26 cellular contexts compared by ENCODE assay signal in the genomic region with DNA sequence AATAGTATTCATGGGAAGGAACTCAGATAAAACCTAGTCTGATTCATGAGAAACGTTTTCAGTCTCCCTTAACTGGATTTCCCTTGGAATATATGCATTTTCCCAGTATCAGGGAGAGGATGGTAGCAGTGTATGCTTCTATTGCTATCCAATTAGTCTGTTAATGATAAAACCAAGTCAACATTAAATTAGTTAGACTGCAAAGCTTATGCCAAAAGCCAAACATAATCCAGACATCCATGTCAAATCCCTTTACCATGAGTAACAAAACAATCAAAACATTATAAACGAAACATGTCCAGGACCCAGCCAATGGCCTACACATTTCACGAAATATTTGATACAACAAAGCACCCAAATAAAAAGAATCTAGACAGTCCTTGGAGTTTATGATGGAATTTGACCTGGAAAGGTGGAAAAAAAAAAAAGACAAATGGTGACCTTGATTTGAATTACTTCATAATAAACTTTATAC. TPM values are rescaled to one million over a fixed set of nuclear protein-coding genes. Genes with fewer than 3 reads are reported as not detected.
"Had no signal": no experiment of that assay in that cellular context is flagged by ENCODE, and none has a peak within 500 bp of the region (broad histone marks: within the 10 kb centered on the region; RNA-seq: fewer than 3 reads in every experiment).

No MANE protein-coding gene starts in this region.

- DNase-seq: effector CD8-positive, alpha-beta T cell; endodermal cell; heart left ventricle; kidney; left lung; mesenchymal stem cell; midbrain; naive thymus-derived CD8-positive, alpha-beta T cell; nephron progenitor cell; nucleus accumbens; stimulated activated CD4-positive, alpha-beta T cell treated with anti-CD3 and anti-CD28 coated beads, Interleukin-2, amount 100 ng/mL, for 24 hours; stimulated activated CD4-positive, alpha-beta T cell treated with anti-CD3 and anti-CD28 coated beads, Interleukin-4, amount 100 ng/mL, for 24 hours; stimulated activated naive CD4-positive, alpha-beta T cell treated with Interleukin-2 at 50 U/mL for 16 hours; stomach; thyroid gland had no signal

- H3K4me3 ChIP-seq: gastroesophageal sphincter, heart left ventricle, hepatocyte, left lung, prostate gland, right atrium auricular region, smooth muscle cell, stomach, thyroid gland had no signal

- H3K27me3 ChIP-seq: foreskin keratinocyte, gastroesophageal sphincter, hepatocyte, left lung, right atrium auricular region, stomach, thyroid gland had no signal

- H3K4me2 ChIP-seq: hepatocyte, smooth muscle cell had no signal

- ATAC-seq: esophagus mucosa; foreskin keratinocyte; left lung; naive thymus-derived CD8-positive, alpha-beta T cell; stimulated activated effector memory CD8-positive, alpha-beta T cell treated with anti-CD3 and anti-CD28 coated beads, Interleukin-12 subunit alpha, Interleukin-12 subunit beta, amount 100 ng/mL, for 72 hours had no signal

- H3K27ac ChIP-seq: epithelial cell of prostate, foreskin keratinocyte, gastroesophageal sphincter, hepatocyte, left lung, prostate gland, stomach, thyroid gland had no signal

- FAIRE-seq: colon, kidney had no signal

- H2AFZ ChIP-seq: hepatocyte had no signal

- H3K4me1 ChIP-seq: foreskin keratinocyte, gastroesophageal sphincter, heart left ventricle, left lung, prostate gland, right atrium auricular region, stomach, thyroid gland had no signal

- H3K79me2 ChIP-seq: hepatocyte had no signal

- H3K27me3 Mint-ChIP-seq: naive thymus-derived CD8-positive, alpha-beta T cell; type B pancreatic cell had no signal

- H3K36me3 Mint-ChIP-seq: stimulated activated effector memory CD8-positive, alpha-beta T cell treated with anti-CD3 and anti-CD28 coated beads, Interleukin-12 subunit alpha, Interleukin-12 subunit beta, amount 100 ng/mL, for 72 hours had no signal

- H3K36me3 ChIP-seq: gastroesophageal sphincter, left lung, prostate gland, right atrium auricular region, stomach, thyroid gland had no signal

- H3K9me3 ChIP-seq: gastroesophageal sphincter, left lung, prostate gland, thyroid gland had no signal

- H3K27ac Mint-ChIP-seq: endodermal cell; naive thymus-derived CD8-positive, alpha-beta T cell; stimulated activated effector memory CD8-positive, alpha-beta T cell treated with anti-CD3 and anti-CD28 coated beads, Interleukin-12 subunit alpha, Interleukin-12 subunit beta, amount 100 ng/mL, for 72 hours; type B pancreatic cell had no signal

- H3K4me1 Mint-ChIP-seq: endodermal cell; naive thymus-derived CD8-positive, alpha-beta T cell; stimulated activated effector memory CD8-positive, alpha-beta T cell treated with anti-CD3 and anti-CD28 coated beads, Interleukin-12 subunit alpha, Interleukin-12 subunit beta, amount 100 ng/mL, for 72 hours had no signal

- H3K4me3 Mint-ChIP-seq: endodermal cell; naive thymus-derived CD8-positive, alpha-beta T cell; nephron progenitor cell; stimulated activated effector memory CD8-positive, alpha-beta T cell treated with anti-CD3 and anti-CD28 coated beads, Interleukin-12 subunit alpha, Interleukin-12 subunit beta, amount 100 ng/mL, for 72 hours; type B pancreatic cell had no signal

RNA-seq across cellular contexts. Expression of a gene that starts 34.5 kb away (rescaled TPM):
- total RNA-seq: foreskin keratinocyte; naive thymus-derived CD8-positive, alpha-beta T cell; smooth muscle cell had no signal
- polyA plus RNA-seq: foreskin keratinocyte; naive thymus-derived CD8-positive, alpha-beta T cell had no signal
